ENCODE assay signal across 18 cellular contexts in genomic region chr2:166891727-166892126, GRCh38. TPM values are rescaled to one million over a fixed set of nuclear protein-coding genes. Genes with fewer than 3 reads are reported as not detected.
"Had no signal": no experiment of that assay in that cellular context is flagged by ENCODE, and none has a peak within 500 bp of the region (broad histone marks: within the 10 kb centered on the region; RNA-seq: fewer than 3 reads in every experiment).

No MANE protein-coding gene starts in this region.

- H3K9me2 ChIP-seq: SK-N-SH had no signal

- H3K27ac Mint-ChIP-seq: T-cell had no signal

- H3K4me2 ChIP-seq: SK-N-SH had no signal

- H3K9me3 ChIP-seq: SK-N-SH had no signal

- ATAC-seq: Panc1, T-cell had no signal

- H3K9ac ChIP-seq: SK-N-SH had no signal

- H3K36me3 Mint-ChIP-seq: T-cell had no signal

- H3K4me1 Mint-ChIP-seq: T-cell had no signal

- H3K27me3 Mint-ChIP-seq: T-cell had no signal

- DNase-seq: KBM-7, MM.1S, NCI-H1092 treated with DMSO at 0.1 percent for 48 hours, NCI-H1436, NCI-H187, NCI-H2029, NCI-H2227 treated with DMSO at 0.1 percent for 48 hours, NCI-H524, NCI-H526 treated with DMSO at 0.1 percent for 48 hours, NCI-H774, SHP77, SK-N-SH, SW 1271, T-cell had no signal

- H3K4me3 Mint-ChIP-seq: T-cell had no signal

- H3K27ac ChIP-seq: RWPE1 had no signal

RNA-seq across cellular contexts. Expression of gene XIRP2, which starts 3.4 kb away (rescaled TPM):
- total RNA-seq: NCI-H460, SK-MEL-5, T-cell had no signal
